ENCODE assay signal across 8 cellular contexts in the genomic region with DNA sequence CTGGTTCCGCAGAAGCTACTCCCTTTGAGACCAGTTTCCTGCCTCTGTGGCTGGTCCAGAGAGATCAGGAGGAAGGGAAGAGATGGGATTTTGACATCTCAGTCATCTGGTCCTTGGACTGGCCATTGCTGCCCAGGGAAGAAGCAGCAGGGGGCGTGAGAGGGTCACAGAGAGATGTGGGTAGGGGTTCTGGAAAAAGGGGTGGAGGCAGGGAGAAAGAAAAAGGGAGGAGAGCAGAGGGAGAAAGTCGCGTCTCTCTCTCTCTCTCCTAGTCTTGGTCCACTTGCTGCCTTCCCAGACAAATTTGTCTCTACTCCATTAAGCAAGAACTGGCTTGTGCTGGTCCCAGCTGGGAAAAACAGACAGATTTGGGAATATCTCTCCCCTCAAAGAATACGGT. TPM values are rescaled to one million over a fixed set of nuclear protein-coding genes. Genes with fewer than 3 reads are reported as not detected.
DNase-seq lines count a peak whose midpoint lies in the region; ATAC-seq and TF ChIP-seq lines count a peak whose summit lies in the region.

No MANE protein-coding gene starts in this region.

- TF ChIP-seq CTCF in GM13976 (IDR thresholded peaks at IDR 0.05; ENCODE audit: borderline replicate concordance, control extremely low read depth, extremely low read depth, insufficient read depth, missing control alignments): peak; percentile 35
- TF ChIP-seq CTCF in type B pancreatic cell (conservative IDR thresholded peaks at IDR 0.05): peak; percentile 75

- ATAC-seq in GM18909 (IDR thresholded peaks at IDR 0.05; ENCODE audit: poor library complexity, unreplicated experiment) (no peak), HG03378 (IDR thresholded peaks at IDR 0.05; ENCODE audit: unreplicated experiment) (no peak)

- H3K4me1 Mint-ChIP-seq in type B pancreatic cell (ENCODE audit: unreplicated experiment): peaks cover 10% of the 10 kb centered on the region

- H3K27me3 Mint-ChIP-seq in type B pancreatic cell: no peaks in the 10 kb centered on the region

- DNase-seq in ACHN (peak; percentile 76), GM13976 (ENCODE audit: low spot score) (peak; percentile 58), SK-MEL-5 (ENCODE audit: low read depth, low spot score) (peak; percentile 91), head of caudate nucleus (peak in 40 of 42 donors; percentile 23 to 84 (median 56)), type B pancreatic cell (ENCODE audit: extremely low spot score, unreplicated experiment) (no peak), KG1 (lab: John Stamatoyannopoulos, UW) (no peak)

- intact Hi-C loops in head of caudate nucleus (cut with DNase I): no loop called here

- no peaks in the 10 kb centered on the region for H3K9me3 Mint-ChIP-seq in type B pancreatic cell

- no peaks in the 10 kb centered on the region for H3K36me3 Mint-ChIP-seq in type B pancreatic cell

- in situ Hi-C loops in ACHN (cut with HindIII; ENCODE audit: low pct_ligation_motif_present, low pct_unique_long_range_greater_than_20kb, low sequenced_read_pairs) (no loop called here), GM13976 (cut with MboI; ENCODE audit: low sequenced_read_pairs, unreplicated experiment) (no loop called here), SK-MEL-5 (cut with HindIII; ENCODE audit: low pct_unique_long_range_greater_than_20kb, low sequenced_read_pairs) (no loop called here)

- H3K4me3 Mint-ChIP-seq in type B pancreatic cell: no peak overlapping the region

- H3K27ac Mint-ChIP-seq in type B pancreatic cell: no peak overlapping the region

RNA-seq across cellular contexts. Expression of gene SHBG, which starts 4.4 kb away (rescaled TPM):
- total RNA-seq in SK-MEL-5 (2014; rRNA removed; shearing (Covaris generic)): 0.82 and 1.6 TPM in 2 replicates
- polyA plus RNA-seq in SK-MEL-5 (2015; cell fraction: cytosol; rRNA removed): 0.39 TPM in 1 of 2 replicates, not detected in the other
- polyA plus RNA-seq in SK-MEL-5 (2015; cell fraction: nucleus; rRNA removed): 0.73 TPM in 1 of 2 replicates, not detected in the other
- total RNA-seq in type B pancreatic cell (ENCODE audit: low replicate concordance): 2.0 and 3.0 TPM in 2 replicates

RNA-seq across cellular contexts. Expression of gene SAT2, which starts 6.8 kb away (rescaled TPM):
- 49.6 and 56.3 TPM in 2 replicates for total RNA-seq in SK-MEL-5 (2014; rRNA removed; shearing (Covaris generic))
- polyA plus RNA-seq in SK-MEL-5 (2015; cell fraction: cytosol; rRNA removed): 59.7 and 72.4 TPM in 2 replicates
- polyA plus RNA-seq in SK-MEL-5 (2015; cell fraction: nucleus; rRNA removed): 337 and 359 TPM in 2 replicates
- 94.1 and 104 TPM in 2 replicates for total RNA-seq in type B pancreatic cell (ENCODE audit: low replicate concordance)

RNA-seq across cellular contexts. Expression of gene ATP1B2, which starts 16.3 kb away (rescaled TPM):
- total RNA-seq in SK-MEL-5 (2014; rRNA removed; shearing (Covaris generic)): 0.27 and 0.85 TPM in 2 replicates
- polyA plus RNA-seq in SK-MEL-5 (2015; cell fraction: cytosol; rRNA removed): 3.4 and 3.7 TPM in 2 replicates
- 0.26 and 0.93 TPM in 2 replicates for polyA plus RNA-seq in SK-MEL-5 (2015; cell fraction: nucleus; rRNA removed)
- total RNA-seq in type B pancreatic cell (ENCODE audit: low replicate concordance): 1.9 and 4.8 TPM in 2 replicates

RNA-seq across cellular contexts. Expression of gene FXR2, which starts 19.7 kb away (rescaled TPM):
- 56.6 and 61.7 TPM in 2 replicates for total RNA-seq in SK-MEL-5 (2014; rRNA removed; shearing (Covaris generic))
- polyA plus RNA-seq in SK-MEL-5 (2015; cell fraction: cytosol; rRNA removed): 68.0 and 74.7 TPM in 2 replicates
- 88.9 and 111 TPM in 2 replicates for polyA plus RNA-seq in SK-MEL-5 (2015; cell fraction: nucleus; rRNA removed)
- 37.1 and 44.2 TPM in 2 replicates for total RNA-seq in type B pancreatic cell (ENCODE audit: low replicate concordance)

RNA-seq across cellular contexts. Expression of gene SOX15, which starts 44.5 kb away (rescaled TPM):
- not detected in 2 replicates for total RNA-seq in SK-MEL-5 (2014; rRNA removed; shearing (Covaris generic))
- not detected in 2 replicates for polyA plus RNA-seq in SK-MEL-5 (2015; cell fraction: cytosol; rRNA removed)
- 0.58 and 0.64 TPM in 2 replicates for polyA plus RNA-seq in SK-MEL-5 (2015; cell fraction: nucleus; rRNA removed)
- total RNA-seq in type B pancreatic cell (ENCODE audit: low replicate concordance): 0.77 and 4.0 TPM in 2 replicates

Comparison
In these comparisons a context has a peak if more than half of its experiments do, and no peak if none do; other contexts are left out.
1. DNase-seq: peak in ACHN (single experiment), GM13976 (single experiment), SK-MEL-5 (single experiment) and head of caudate nucleus (40 of 42); none in type B pancreatic cell (single experiment) and KG1 (single experiment).